In genomic region chr14:99604766-99605298, GRCh38 we compare ENCODE assay signal across 8 cellular contexts. TPM values are rescaled to one million over a fixed set of nuclear protein-coding genes. Genes with fewer than 3 reads are reported as not detected.
A peak's percentile ranks its signal among the peaks of the same experiment; 100 is the strongest.
DNase-seq lines count a peak whose midpoint lies in the region; ATAC-seq and TF ChIP-seq lines count a peak whose summit lies in the region.

No MANE protein-coding gene starts in this region.

- H4K20me1 ChIP-seq in OCI-LY7 (ENCODE audit: insufficient read depth, low read length), result no peaks in the 10 kb centered on the region

- H2AFZ ChIP-seq in OCI-LY7 (ENCODE audit: low read length), result peak overlapping the region; percentile 88

- ATAC-seq in HG02642 (IDR thresholded peaks at IDR 0.05; ENCODE audit: poor library complexity, unreplicated experiment) (peak; percentile 21), GM21390 (IDR thresholded peaks at IDR 0.05; ENCODE audit: unreplicated experiment) (no peak)

- CTCF ChIA-PET in OCI-LY7 (lab: Charles Lee; ENCODE audit: unreplicated experiment), result interaction anchor here (0.6 kb wide), 1 partner anchor 143 kb away, joined by 4 read pairs; no protein-coding TSS in a partner anchor

- H3K79me2 ChIP-seq in OCI-LY7 (ENCODE audit: insufficient read depth, low read depth, low read length), result no peaks in the 10 kb centered on the region

- peak overlapping the region in 4 of 5 donors; percentile 33 to 79 (median 64) for H3K9ac ChIP-seq in subcutaneous abdominal adipose tissue (ENCODE audit: low read length in 5 of 5)

- H3K27ac ChIP-seq in OCI-LY7 (ENCODE audit: low read depth, low read length, poor library complexity, severe bottlenecking) (peak overlapping the region; percentile 74), subcutaneous abdominal adipose tissue (ENCODE audit: low read depth, low read length) (no peak overlapping the region)

- intact Hi-C loops in OCI-LY7 (cut with micrococcal nuclease; ENCODE audit: unreplicated experiment), result loop anchor here (1.0 to 2.0 kb wide), 2 partner anchors 32 to 79 kb away; partner anchors contain the start of gene CYP46A1

- peaks cover 0 to 3% (median 3%) of the 10 kb centered on the region in 5 donors for H3K27me3 ChIP-seq in subcutaneous abdominal adipose tissue (ENCODE audit: control insufficient read depth in 5 of 5, insufficient read depth in 4 of 5, low read length in 5 of 5)

- H3K4me3 ChIP-seq in OCI-LY7 (ENCODE audit: low read depth, low read length, poor library complexity, severe bottlenecking), result peak overlapping the region; percentile 90
- peak overlapping the region in 4 of 5 donors; percentile 66 to 81 (median 77) for H3K4me3 ChIP-seq in subcutaneous abdominal adipose tissue (ENCODE audit: low read depth in 1 of 5, low read length in 5 of 5)

- H3K36me3 ChIP-seq in OCI-LY7 (ENCODE audit: insufficient read depth, low read length), result no peaks in the 10 kb centered on the region
- no peaks in the 10 kb centered on the region for H3K36me3 ChIP-seq in subcutaneous abdominal adipose tissue (ENCODE audit: control insufficient read depth in 5 of 5, insufficient read depth in 5 of 5, low read length in 5 of 5)

- no peaks in the 10 kb centered on the region for H3K9me3 ChIP-seq in OCI-LY7 (ENCODE audit: low read length)
- H3K9me3 ChIP-seq in subcutaneous abdominal adipose tissue (ENCODE audit: control insufficient read depth in 5 of 5, low read length in 5 of 5), result no peaks in the 10 kb centered on the region

- H3K4me1 ChIP-seq in OCI-LY7 (ENCODE audit: insufficient read depth, low read length, poor library complexity, severe bottlenecking), result peaks cover 27% of the 10 kb centered on the region
- H3K4me1 ChIP-seq in subcutaneous abdominal adipose tissue (ENCODE audit: control insufficient read depth in 5 of 5, insufficient read depth in 5 of 5, low read length in 5 of 5), result peaks cover 0 to 51% (median 32%) of the 10 kb centered on the region in 5 donors

- H3K4me2 ChIP-seq in OCI-LY7 (ENCODE audit: low read length), result peak overlapping the region; percentile 82

- in situ Hi-C loops in T47D (cut with HindIII; ENCODE audit: low pct_unique_long_range_greater_than_20kb, low sequenced_read_pairs), result no loop called here

- POLR2A ChIA-PET in OCI-LY7 (lab: Charles Lee), result interaction anchor here (0.8 to 1.3 kb wide), 4 partner anchors 24 to 124 kb away, joined by 3 to 5 read pairs (median 4); partner anchors contain the start of genes CCNK and SETD3

- DNase-seq in NCI-H146 (lab: John Stamatoyannopoulos, UW) (peak; percentile 62), NCI-H146 treated with DMSO at 0.1 percent for 48 hours (lab: John Stamatoyannopoulos, UW; ENCODE audit: unreplicated experiment) (no peak), OCI-LY7 (ENCODE audit: low spot score) (peak; percentile 66), T47D (ENCODE audit: low read depth in 1 of 2, low spot score in 1 of 2) (peak; percentile 48 to 70), left kidney (ENCODE audit: low read depth, low spot score) (peak; percentile 84)

- TF ChIP-seq CTCF in OCI-LY7 (conservative IDR thresholded peaks at IDR 0.05; ENCODE audit: low read length), result no peak

- no TSS peak for BruUV-seq in OCI-LY7 (replicated peaks; lab: Mats Ljungman, UMichigan)

- no peaks in the 10 kb centered on the region for H3K9me2 ChIP-seq in OCI-LY7 (ENCODE audit: insufficient read depth, low read length)

RNA-seq across cellular contexts. Expression of gene CCDC85C, which starts 0.8 kb away (rescaled TPM):
- 3.6 and 6.4 TPM in 2 replicates for total RNA-seq in OCI-LY7 (2014; rRNA removed; shearing (Covaris generic))
- 14.6 and 15.0 TPM in 2 replicates for total RNA-seq in OCI-LY7 (2022)

RNA-seq across cellular contexts. Expression of gene HHIPL1, which starts 40.1 kb away (rescaled TPM):
- 0.25 and 1.5 TPM in 2 replicates for total RNA-seq in OCI-LY7 (2014; rRNA removed; shearing (Covaris generic))
- total RNA-seq in OCI-LY7 (2022), result 0.61 and 0.72 TPM in 2 replicates
